ENCODE assay signal across 1 cellular context in genomic region chr3:170043506-170043905, GRCh38.
TF ChIP-seq lines count a peak whose summit lies in the region.

No MANE protein-coding gene starts in this region.

TF ChIP-seq in GM12878, 131 proteins besides CTCF, POLR2A, EP300 and RAD21 (continued from another document):
- TF ChIP-seq ZBTB40 (IDR thresholded peaks at IDR 0.05; ENCODE audit: borderline replicate concordance) (no peak), SP1 (IDR thresholded peaks at IDR 0.05; ENCODE audit: low read depth, low read length) (no peak), JUNB (IDR thresholded peaks at IDR 0.05) (no peak), WRNIP1 (IDR thresholded peaks at IDR 0.05; ENCODE audit: borderline replicate concordance, low read depth, low read length) (no peak), MLLT1 (IDR thresholded peaks at IDR 0.05) (no peak), ZSCAN29 (IDR thresholded peaks at IDR 0.05) (no peak), KDM1A (IDR thresholded peaks at IDR 0.05; ENCODE audit: borderline replicate concordance) (no peak), TARDBP (IDR thresholded peaks at IDR 0.05; ENCODE audit: borderline replicate concordance) (no peak), ATF7 (IDR thresholded peaks at IDR 0.05; ENCODE audit: low read depth) (no peak), USF2 (IDR thresholded peaks at IDR 0.05; ENCODE audit: borderline replicate concordance, low read depth, low read length) (no peak), MXI1 (IDR thresholded peaks at IDR 0.05; ENCODE audit: low read depth, low read length) (no peak), STAT1 (conservative IDR thresholded peaks at IDR 0.05) (no peak), HDAC6 (IDR thresholded peaks at IDR 0.05; ENCODE audit: unreplicated experiment) (no peak), ZZZ3 (IDR thresholded peaks at IDR 0.05; ENCODE audit: control insufficient read depth, insufficient read length, low read depth) (no peak), BMI1 (IDR thresholded peaks at IDR 0.05; ENCODE audit: borderline replicate concordance) (no peak), EGR1 (IDR thresholded peaks at IDR 0.05; ENCODE audit: borderline replicate concordance in 1 of 2, low read depth in 2 of 2, low read length in 2 of 2) (no peak), YY1 (IDR thresholded peaks at IDR 0.05; ENCODE audit: low read depth, low read length) (no peak)
